Comparison of ENCODE assay signal across 22 cellular contexts in the genomic region with DNA sequence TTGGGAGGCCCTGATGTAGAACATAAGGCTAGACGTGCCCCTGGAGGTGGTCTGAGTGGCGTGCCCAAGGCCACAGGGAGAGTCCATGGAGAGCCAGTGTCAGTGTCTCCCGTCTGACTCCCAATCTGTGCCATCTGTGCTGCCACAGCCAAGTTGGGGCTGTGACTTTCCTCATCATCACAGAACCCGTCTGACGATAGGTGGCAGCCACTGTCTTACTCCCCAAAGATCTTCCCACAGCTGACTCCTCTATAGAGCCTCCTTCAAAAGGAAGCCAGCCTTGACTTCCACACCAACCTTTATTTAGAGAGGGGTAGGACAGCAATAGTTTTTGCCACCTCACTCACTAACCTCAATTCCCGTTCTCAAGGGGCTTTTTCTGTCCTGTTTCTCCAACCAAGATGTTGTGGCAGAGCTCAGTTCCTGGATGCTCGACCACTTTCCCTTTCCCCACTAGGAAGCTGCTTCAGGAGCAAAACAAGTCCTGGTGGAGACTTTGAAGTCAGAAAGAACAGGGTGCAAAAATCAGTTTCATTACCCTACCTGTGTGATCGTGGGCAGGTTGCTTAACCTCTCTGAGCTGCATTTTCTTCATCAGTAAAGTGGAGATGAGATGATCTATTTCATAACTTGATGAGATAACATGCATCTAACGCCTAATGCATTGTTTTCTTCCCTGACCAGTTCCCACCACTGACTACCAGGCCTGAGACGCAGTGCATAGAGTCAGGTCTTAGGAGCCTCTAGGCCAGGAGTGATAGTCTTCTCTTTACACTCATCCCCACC.
"Had no signal": no experiment of that assay in that cellular context is flagged by ENCODE, and none has a peak within 500 bp of the region (broad histone marks: within the 10 kb centered on the region; RNA-seq: fewer than 3 reads in every experiment).

No MANE protein-coding gene starts in this region.

- H3K4me1 Mint-ChIP-seq: activated B cell treated with CpG ODN at 0.5 μM for 24 hours; activated naive CD8-positive, alpha-beta T cell treated with anti-CD3 and anti-CD28 coated beads, Interleukin-2, amount 10 ng/mL, durations not matched to agents 7 days and 5 days; activated T-helper 17 cell treated with anti-CD3 and anti-CD28 coated beads, Interleukin-2, amount 50 U/mL, for 72 hours had no signal

- ATAC-seq: activated CD8-positive, alpha-beta T cell treated with anti-CD3 and anti-CD28 coated beads for 36 hours; activated T-helper 17 cell treated with anti-CD3 and anti-CD28 coated beads, Interleukin-2, amount 50 U/mL, for 72 hours; esophagus mucosa; gastrocnemius medialis; left lobe of liver had no signal

- H3K4me3 Mint-ChIP-seq: activated B cell treated with CpG ODN at 0.5 μM for 24 hours; activated CD8-positive, alpha-beta T cell treated with anti-CD3 and anti-CD28 coated beads for 36 hours; activated naive CD8-positive, alpha-beta T cell treated with anti-CD3 and anti-CD28 coated beads, Interleukin-2, amount 10 ng/mL, durations not matched to agents 7 days and 5 days; activated T-helper 17 cell treated with anti-CD3 and anti-CD28 coated beads, Interleukin-2, amount 50 U/mL, for 72 hours; stimulated activated naive CD8-positive, alpha-beta T cell treated with anti-CD3 and anti-CD28 coated beads, Interleukin-15, Interleukin-2, amounts not matched to agents 100 ng/mL and 50 ng/mL, for 24 hours had no signal

- DNase-seq: activated B cell treated with CpG ODN at 0.5 μM for 24 hours; activated CD4-positive, alpha-beta T cell treated with anti-CD3 and anti-CD28 coated beads for 4 hours; activated CD8-positive, alpha-beta T cell treated with anti-CD3 and anti-CD28 coated beads for 36 hours; activated naive CD4-positive, alpha-beta T cell; activated naive CD8-positive, alpha-beta T cell treated with anti-CD3 and anti-CD28 coated beads, Interleukin-2, amount 10 ng/mL, durations not matched to agents 7 days and 5 days; activated T-cell treated with anti-CD3 and anti-CD28 coated beads, Interleukin-2, amount 50 U/mL, for 1 hour; brain microvascular endothelial cell; central memory CD4-positive, alpha-beta T cell; gastrocnemius medialis; kidney; posterior cingulate gyrus; stimulated activated CD4-positive, alpha-beta T cell treated with anti-CD3 and anti-CD28 coated beads, Interleukin-2, amount 100 ng/mL, for 24 hours; T-helper 1 cell; T-helper 9 cell; transverse colon had no signal

- H3K36me3 Mint-ChIP-seq: activated naive CD8-positive, alpha-beta T cell treated with anti-CD3 and anti-CD28 coated beads, Interleukin-2, amount 10 ng/mL, durations not matched to agents 7 days and 5 days had no signal

- H3K27me3 Mint-ChIP-seq: activated B cell treated with CpG ODN at 0.5 μM for 24 hours; activated naive CD8-positive, alpha-beta T cell treated with anti-CD3 and anti-CD28 coated beads, Interleukin-2, amount 10 ng/mL, durations not matched to agents 7 days and 5 days; activated T-helper 17 cell treated with anti-CD3 and anti-CD28 coated beads, Interleukin-2, amount 50 U/mL, for 72 hours had no signal

- H3K27ac Mint-ChIP-seq: activated B cell treated with CpG ODN at 0.5 μM for 24 hours; activated CD8-positive, alpha-beta T cell treated with anti-CD3 and anti-CD28 coated beads for 36 hours; activated naive CD8-positive, alpha-beta T cell treated with anti-CD3 and anti-CD28 coated beads, Interleukin-2, amount 10 ng/mL, durations not matched to agents 7 days and 5 days; activated T-helper 17 cell treated with anti-CD3 and anti-CD28 coated beads, Interleukin-2, amount 50 U/mL, for 72 hours; stimulated activated naive CD8-positive, alpha-beta T cell treated with anti-CD3 and anti-CD28 coated beads, Interleukin-15, Interleukin-2, amounts not matched to agents 100 ng/mL and 50 ng/mL, for 24 hours had no signal

- H3K36me3 ChIP-seq: brain microvascular endothelial cell, gastrocnemius medialis, suprapubic skin, transverse colon had no signal

- H3K4me3 ChIP-seq: coronary artery, gastrocnemius medialis, lung, suprapubic skin, transverse colon had no signal

- H3K9me3 Mint-ChIP-seq: activated B cell treated with CpG ODN at 0.5 μM for 24 hours; activated CD8-positive, alpha-beta T cell treated with anti-CD3 and anti-CD28 coated beads for 36 hours; activated naive CD8-positive, alpha-beta T cell treated with anti-CD3 and anti-CD28 coated beads, Interleukin-2, amount 10 ng/mL, durations not matched to agents 7 days and 5 days; activated T-helper 17 cell treated with anti-CD3 and anti-CD28 coated beads, Interleukin-2, amount 50 U/mL, for 72 hours; stimulated activated naive CD8-positive, alpha-beta T cell treated with anti-CD3 and anti-CD28 coated beads, Interleukin-15, Interleukin-2, amounts not matched to agents 100 ng/mL and 50 ng/mL, for 24 hours had no signal

- H3K27me3 ChIP-seq: brain microvascular endothelial cell, gastrocnemius medialis, suprapubic skin, transverse colon had no signal

- H3K9me3 ChIP-seq: gastrocnemius medialis, suprapubic skin, transverse colon had no signal

- H3K27ac ChIP-seq: brain microvascular endothelial cell, coronary artery, gastrocnemius medialis, suprapubic skin, transverse colon had no signal
